22 cellular contexts compared by ENCODE assay signal in genomic region chr4:86608757-86609375, GRCh38. TPM values are rescaled to one million over a fixed set of nuclear protein-coding genes. Genes with fewer than 3 reads are reported as not detected.
DNase-seq lines count a peak whose midpoint lies in the region; FAIRE-seq and TF ChIP-seq lines count a peak whose summit lies in the region.
"Had no signal": no experiment of that assay in that cellular context is flagged by ENCODE, and none has a peak within 500 bp of the region (broad histone marks: within the 10 kb centered on the region; RNA-seq: fewer than 3 reads in every experiment).

No MANE protein-coding gene starts in this region.

- TF ChIP-seq CTCF in fibroblast of mammary gland (conservative IDR thresholded peaks at IDR 0.05; ENCODE audit: control insufficient read depth, insufficient read depth, low read depth, low read length) (no peak), neural crest cell (conservative IDR thresholded peaks at IDR 0.05) (no peak), GM13977 (IDR thresholded peaks at IDR 0.05; ENCODE audit: extremely low read depth, insufficient read depth, missing control alignments) (no peak), kidney (IDR thresholded peaks at IDR 0.05; ENCODE audit: borderline replicate concordance, extremely low read depth, insufficient read depth) (no peak)

- H2AFZ ChIP-seq in GM23248, result no peak overlapping the region

- H3K4me1 Mint-ChIP-seq in neural crest cell, result peaks cover 61% of the 10 kb centered on the region

- no peak overlapping the region for H3K4me3 ChIP-seq in GM23248
- H3K4me3 ChIP-seq in fibroblast of mammary gland (ENCODE audit: control insufficient read depth, low read depth, low read length), result no peak overlapping the region
- no peak overlapping the region for H3K4me3 ChIP-seq in kidney (ENCODE audit: low read length in 2 of 2)
- H3K4me3 ChIP-seq: GM12878 had no signal

- H3K79me2 ChIP-seq in GM23248 (ENCODE audit: insufficient read depth), result peaks cover 93% of the 10 kb centered on the region

- intact Hi-C loops in kidney (cut with DNase I), result no loop called here

- H3K36me3 Mint-ChIP-seq in neural crest cell (ENCODE audit: low read depth), result no peaks in the 10 kb centered on the region

- no peaks in the 10 kb centered on the region for H3K36me3 ChIP-seq in GM23248 (ENCODE audit: low read depth)
- no peaks in the 10 kb centered on the region for H3K36me3 ChIP-seq in kidney (ENCODE audit: control insufficient read depth in 1 of 2, insufficient read depth in 2 of 2, low read length in 2 of 2)

- H3K4me3 Mint-ChIP-seq in neural crest cell, result no peak overlapping the region
- H3K4me3 Mint-ChIP-seq: CD4-positive, alpha-beta T cell had no signal

- no peak overlapping the region for H3K4me2 ChIP-seq in GM23248 (ENCODE audit: unreplicated experiment)
- H3K4me2 ChIP-seq: KMS-11 had no signal

- DNase-seq in GM23248, result peak; percentile 4
- peak; percentile 18 for DNase-seq in fibroblast of mammary gland (ENCODE audit: low read depth)
- DNase-seq in neural crest cell (ENCODE audit: low read depth, low spot score), result no peak
- peak; percentile 80 for DNase-seq in superior temporal gyrus (ENCODE audit: extremely low spot score)
- no peak for DNase-seq in GM13977 (ENCODE audit: low spot score)
- DNase-seq in mucosa of gallbladder (ENCODE audit: low spot score), result no peak
- no peak for DNase-seq in kidney
- DNase-seq: Caco-2; CD4-positive, alpha-beta T cell; DMS153; MV-4-11; NCI-H187 treated with DMSO at 0.1 percent for 48 hours; NCI-H345; NCI-H526; PC-3; RPMI8226; SHP77 treated with DMSO at 0.1 percent for 48 hours had no signal

- H3K27ac Mint-ChIP-seq in neural crest cell (ENCODE audit: unreplicated experiment), result peak overlapping the region; percentile 77
- H3K27ac Mint-ChIP-seq: CD4-positive, alpha-beta T cell had no signal

- H3K27ac ChIP-seq in GM23248 (no peak overlapping the region), kidney (ENCODE audit: low read depth in 2 of 2, low read length in 2 of 2) (no peak overlapping the region)
- H3K27ac ChIP-seq: KMS-11 had no signal

- FAIRE-seq in kidney (lab: Jason Lieb, UNC), result no peak
- FAIRE-seq: A204.1, GM12878, GM19239, HepG2 had no signal

- H3F3A ChIP-seq in GM23248 (ENCODE audit: insufficient read depth), result no peaks in the 10 kb centered on the region

- H3K4me1 ChIP-seq in GM23248 (ENCODE audit: insufficient read depth) (no peaks in the 10 kb centered on the region), kidney (ENCODE audit: control insufficient read depth in 1 of 2, insufficient read depth in 1 of 2, low read depth in 1 of 2, low read length in 2 of 2) (no peaks in the 10 kb centered on the region)
- H3K4me1 ChIP-seq: Caco-2 had no signal

- no peaks in the 10 kb centered on the region for H3K9me2 ChIP-seq in GM23248 (ENCODE audit: insufficient read depth)

- H3K9me3 ChIP-seq in GM23248 (ENCODE audit: low read depth), result no peaks in the 10 kb centered on the region
- H3K9me3 ChIP-seq in kidney (ENCODE audit: control insufficient read depth in 1 of 2, low read length in 2 of 2), result no peaks in the 10 kb centered on the region
- H3K9me3 ChIP-seq: Caco-2 had no signal

- peaks cover 3% of the 10 kb centered on the region for H3K9me3 Mint-ChIP-seq in neural crest cell
- H3K9me3 Mint-ChIP-seq: CD4-positive, alpha-beta T cell had no signal

- H3K9ac ChIP-seq in GM23248, result no peak overlapping the region
- H3K9ac ChIP-seq in kidney (ENCODE audit: low read length in 2 of 2), result no peak overlapping the region
- H3K9ac ChIP-seq: KMS-11 had no signal

- no peaks in the 10 kb centered on the region for H3K27me3 ChIP-seq in GM23248 (replicated peaks; ENCODE audit: insufficient read depth)

- 75 to 82% methylated on average over 2 of the region's 2 CpGs for WGBS in GM23248 (ENCODE audit: low coverage in 1 of 2, low lambda C conversion rate in 2 of 2, missing lambda C conversion rate in 2 of 2), 2 experiments

- peaks cover 10% of the 10 kb centered on the region; the same call in 1 of the 2 replicates for H4K20me1 ChIP-seq in GM23248 (ENCODE audit: insufficient read depth)

- no peaks in the 10 kb centered on the region for H3K27me3 Mint-ChIP-seq in neural crest cell (ENCODE audit: low read depth)
- H3K27me3 Mint-ChIP-seq: CD4-positive, alpha-beta T cell had no signal

- in situ Hi-C loops in GM23248 (cut with MboI) (no loop called here), GM13977 (cut with MboI; ENCODE audit: low pct_unique_long_range_greater_than_20kb, low sequenced_read_pairs, unreplicated experiment) (no loop called here)

RNA-seq across cellular contexts. Expression of gene PTPN13, which starts 14.8 kb away (rescaled TPM):
- total RNA-seq in GM23248 (2014; rRNA removed; shearing (Covaris generic)), result 42.7 and 43.2 TPM in 2 replicates
- polyA plus RNA-seq in GM23248 (2016; fragmentation: Nextera tagmentation; extraction: Ambion mirVana) (11.6 and 13.0 TPM in 2 replicates), kidney (ENCODE audit: insufficient read depth, low read depth, low replicate concordance) (10.2 TPM)
- total RNA-seq in neural crest cell (65.6 and 70.5 TPM in 2 replicates), mucosa of gallbladder (24.9 TPM), kidney (62.3 TPM)
- total RNA-seq: HepG2 had no signal
- polyA plus RNA-seq: HepG2 had no signal

Comparison
In these comparisons a context has a peak if more than half of its experiments do, and no peak if none do; other contexts are left out.
1. DNase-seq: peak in GM23248 (single experiment), fibroblast of mammary gland (single experiment) and superior temporal gyrus (single experiment); none in neural crest cell (single experiment), GM13977 (single experiment), mucosa of gallbladder (single experiment) and kidney (single experiment).